Comparison of ENCODE assay signal across 8 cellular contexts in genomic region chr7:68550027-68550426, GRCh38.
"Had no signal": no experiment of that assay in that cellular context is flagged by ENCODE, and none has a peak within 500 bp of the region (broad histone marks: within the 10 kb centered on the region; RNA-seq: fewer than 3 reads in every experiment).

No MANE protein-coding gene starts in this region.

- ATAC-seq: HepG2 had no signal

- H3K9ac ChIP-seq: KMS-11 had no signal

- H3K27ac ChIP-seq: HL-60, KMS-11 had no signal

- H3K36me3 Mint-ChIP-seq: IgD-negative memory B cell had no signal

- H3K4me2 ChIP-seq: KMS-11 had no signal

- FAIRE-seq: HepG2, HTR-8/SVneo had no signal

- H3K27me3 Mint-ChIP-seq: IgD-negative memory B cell had no signal

- H3K4me3 Mint-ChIP-seq: IgD-negative memory B cell had no signal

- H3K4me1 Mint-ChIP-seq: IgD-negative memory B cell had no signal

- H3K27ac Mint-ChIP-seq: IgD-negative memory B cell had no signal

- DNase-seq: IMR-90, KBM-7, KG1 had no signal
